Comparison of ENCODE assay signal across 30 cellular contexts in the genomic region with DNA sequence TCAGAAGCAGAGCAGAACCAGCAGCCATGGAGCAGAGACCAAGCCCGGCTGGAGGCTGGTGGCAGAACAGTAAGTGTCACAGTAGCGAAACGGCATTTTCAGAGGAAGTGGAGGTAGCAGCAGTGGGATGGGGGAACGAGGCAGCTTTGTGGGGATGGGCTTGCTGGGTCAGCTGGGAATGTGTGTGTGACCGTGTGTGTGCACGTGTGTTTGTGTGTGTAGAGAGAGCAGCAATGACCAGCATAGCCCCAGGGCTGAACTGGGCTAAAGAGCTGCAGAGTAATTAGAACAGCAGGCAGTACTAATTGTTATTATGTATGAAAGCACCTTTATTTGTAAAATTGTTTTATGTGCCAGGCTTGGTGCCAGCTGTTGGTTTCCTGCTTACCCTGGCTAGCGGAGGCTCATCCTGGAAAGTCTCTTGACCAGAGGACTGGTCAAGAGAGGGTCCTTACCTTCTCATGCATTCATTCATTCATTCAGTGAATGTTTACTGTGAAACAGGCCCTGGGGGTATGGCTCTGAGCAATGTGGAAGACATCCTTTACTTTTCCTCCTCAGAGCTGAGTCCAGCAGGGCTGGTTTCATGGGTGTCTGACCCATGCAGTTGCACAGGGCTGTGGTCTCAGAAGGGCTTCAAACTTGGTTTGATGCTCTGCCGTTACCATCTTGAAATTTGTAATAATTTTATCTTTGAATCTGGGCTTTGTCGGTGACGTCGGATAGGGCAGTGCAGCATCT.
A peak's percentile ranks its signal among the peaks of the same experiment; 100 is the strongest.
DNase-seq lines count a peak whose midpoint lies in the region; ATAC-seq, FAIRE-seq and TF ChIP-seq lines count a peak whose summit lies in the region.
"Had no signal": no experiment of that assay in that cellular context is flagged by ENCODE, and none has a peak within 500 bp of the region (broad histone marks: within the 10 kb centered on the region; RNA-seq: fewer than 3 reads in every experiment).

No MANE protein-coding gene starts in this region.

- no peak for FAIRE-seq in pancreas (lab: Jason Lieb, UNC)
- FAIRE-seq: RCC 7860, small intestine had no signal

- no peaks in the 10 kb centered on the region for H3K27me3 ChIP-seq in pancreas
- H3K27me3 ChIP-seq in breast epithelium, result peaks cover 0 to 13% of the 10 kb centered on the region in 2 donors
- H3K27me3 ChIP-seq: body of pancreas, foreskin keratinocyte, right atrium auricular region, upper lobe of left lung had no signal

- H3K9me3 Mint-ChIP-seq in natural killer cell treated with Interleukin-12 subunit alpha and Interleukin-12 subunit beta and Interleukin-15 and Interleukin-18, amount 100 ng/mL, for 72 hours, result no peaks in the 10 kb centered on the region
- no peaks in the 10 kb centered on the region for H3K9me3 Mint-ChIP-seq in natural killer cell
- peaks cover 8% of the 10 kb centered on the region for H3K9me3 Mint-ChIP-seq in mesothelial cell of epicardium
- H3K9me3 Mint-ChIP-seq: activated CD8-positive, alpha-beta T cell treated with anti-CD3 and anti-CD28 coated beads for 36 hours; dendritic cell treated with granulocyte-macrophage colony-stimulating factor and Interleukin-4, amounts not matched to agents 40 ng/mL and 50 ng/mL, for 4 days had no signal

- H3K27ac Mint-ChIP-seq in natural killer cell treated with Interleukin-12 subunit alpha and Interleukin-12 subunit beta and Interleukin-15 and Interleukin-18, amount 100 ng/mL, for 72 hours, result no peak overlapping the region
- H3K27ac Mint-ChIP-seq in natural killer cell, result no peak overlapping the region
- no peak overlapping the region for H3K27ac Mint-ChIP-seq in mesothelial cell of epicardium
- H3K27ac Mint-ChIP-seq: activated CD4-positive, alpha-beta T cell treated with anti-CD3 and anti-CD28 coated beads for 36 hours; activated CD8-positive, alpha-beta T cell treated with anti-CD3 and anti-CD28 coated beads for 36 hours; activated T-helper 17 cell treated with anti-CD3 and anti-CD28 coated beads, Interleukin-2, amount 50 U/mL, for 72 hours; dendritic cell treated with granulocyte-macrophage colony-stimulating factor and Interleukin-4, amounts not matched to agents 40 ng/mL and 50 ng/mL, for 4 days; naive B cell had no signal

- TF ChIP-seq CTCF in natural killer cell (IDR thresholded peaks at IDR 0.05) (no peak), mesothelial cell of epicardium (IDR thresholded peaks at IDR 0.05; ENCODE audit: unreplicated experiment) (no peak), pancreas (IDR thresholded peaks at IDR 0.05) (no peak), GM10266 (IDR thresholded peaks at IDR 0.05; ENCODE audit: control insufficient read depth, insufficient read depth, low read depth, missing control alignments) (no peak), breast epithelium (IDR thresholded peaks at IDR 0.05) (no peak)

- H3K4me1 ChIP-seq in pancreas, result no peaks in the 10 kb centered on the region
- H3K4me1 ChIP-seq in breast epithelium, result no peaks in the 10 kb centered on the region
- H3K4me1 ChIP-seq: body of pancreas, esophagus squamous epithelium, foreskin keratinocyte, heart left ventricle, parathyroid adenoma, right atrium auricular region, upper lobe of left lung had no signal

- H3K36me3 Mint-ChIP-seq in natural killer cell treated with Interleukin-12 subunit alpha and Interleukin-12 subunit beta and Interleukin-15 and Interleukin-18, amount 100 ng/mL, for 72 hours, result no peaks in the 10 kb centered on the region
- H3K36me3 Mint-ChIP-seq in natural killer cell (no peaks in the 10 kb centered on the region), mesothelial cell of epicardium (no peaks in the 10 kb centered on the region)
- H3K36me3 Mint-ChIP-seq: naive B cell had no signal

- H3K4me1 Mint-ChIP-seq in natural killer cell treated with Interleukin-12 subunit alpha and Interleukin-12 subunit beta and Interleukin-15 and Interleukin-18, amount 100 ng/mL, for 72 hours (ENCODE audit: low read depth in 2 of 2), result no peaks in the 10 kb centered on the region
- H3K4me1 Mint-ChIP-seq in natural killer cell, result no peaks in the 10 kb centered on the region
- H3K4me1 Mint-ChIP-seq in mesothelial cell of epicardium, result peaks cover 2% of the 10 kb centered on the region
- H3K4me1 Mint-ChIP-seq: activated CD4-positive, alpha-beta T cell treated with anti-CD3 and anti-CD28 coated beads for 36 hours; activated T-helper 17 cell treated with anti-CD3 and anti-CD28 coated beads, Interleukin-2, amount 50 U/mL, for 72 hours; naive B cell had no signal

- POLR2A ChIA-PET in HEK293T (lab: Yijun Ruan, JAX), result no interaction called here

- peaks cover 30 to 53% of the 10 kb centered on the region in 2 donors for H3K27me3 Mint-ChIP-seq in natural killer cell treated with Interleukin-12 subunit alpha and Interleukin-12 subunit beta and Interleukin-15 and Interleukin-18, amount 100 ng/mL, for 72 hours
- H3K27me3 Mint-ChIP-seq in natural killer cell (ENCODE audit: low read depth in 2 of 2), result peaks cover 26 to 46% of the 10 kb centered on the region in 2 donors
- peaks cover 57% of the 10 kb centered on the region for H3K27me3 Mint-ChIP-seq in mesothelial cell of epicardium (ENCODE audit: low read depth)
- H3K27me3 Mint-ChIP-seq: dendritic cell treated with granulocyte-macrophage colony-stimulating factor and Interleukin-4, amounts not matched to agents 40 ng/mL and 50 ng/mL, for 4 days had no signal

- H3K4me3 Mint-ChIP-seq in natural killer cell treated with Interleukin-12 subunit alpha and Interleukin-12 subunit beta and Interleukin-15 and Interleukin-18, amount 100 ng/mL, for 72 hours, result no peak overlapping the region
- no peak overlapping the region for H3K4me3 Mint-ChIP-seq in natural killer cell
- peak overlapping the region; percentile 46 for H3K4me3 Mint-ChIP-seq in mesothelial cell of epicardium
- H3K4me3 Mint-ChIP-seq: activated CD4-positive, alpha-beta T cell treated with anti-CD3 and anti-CD28 coated beads for 36 hours; activated CD8-positive, alpha-beta T cell treated with anti-CD3 and anti-CD28 coated beads for 36 hours; activated T-helper 17 cell treated with anti-CD3 and anti-CD28 coated beads, Interleukin-2, amount 50 U/mL, for 72 hours; dendritic cell treated with granulocyte-macrophage colony-stimulating factor and Interleukin-4, amounts not matched to agents 40 ng/mL and 50 ng/mL, for 4 days; naive B cell had no signal

- H3K36me3 ChIP-seq in pancreas (no peaks in the 10 kb centered on the region), breast epithelium (no peaks in the 10 kb centered on the region)
- H3K36me3 ChIP-seq: esophagus squamous epithelium, heart left ventricle, right atrium auricular region, upper lobe of left lung had no signal

- TF ChIP-seq POLR2A in breast epithelium (IDR thresholded peaks at IDR 0.05), result no peak

- DNase-seq in natural killer cell treated with Interleukin-12 subunit alpha and Interleukin-12 subunit beta and Interleukin-15 and Interleukin-18, amount 100 ng/mL, for 72 hours (ENCODE audit: low spot score), result no peak
- DNase-seq in natural killer cell, result no peak
- peak; percentile 72 for DNase-seq in NCI-H748 (lab: John Stamatoyannopoulos, UW; ENCODE audit: unreplicated experiment)
- DNase-seq in mesothelial cell of epicardium (ENCODE audit: low spot score in 2 of 2, unreplicated experiment in 2 of 2), result no peak
- DNase-seq in pancreas, result no peak
- no peak for DNase-seq in GM10266 (ENCODE audit: extremely low spot score)
- no peak for DNase-seq in HEK293T (ENCODE audit: extremely low spot score)
- DNase-seq in breast epithelium (ENCODE audit: low spot score in 2 of 2), result no peak
- DNase-seq: activated naive CD4-positive, alpha-beta T cell treated with anti-CD3 and anti-CD28 coated beads, Interleukin-2, amount 50 U/mL, for 16 hours; body of pancreas; esophagus squamous epithelium; foreskin keratinocyte; heart left ventricle; naive B cell; NCI-H1694 treated with DMSO at 0.1 percent for 48 hours; NCI-H2171 treated with DMSO at 0.1 percent for 48 hours; NCI-H524 treated with DMSO at 0.1 percent for 48 hours; SHP77 treated with DMSO at 0.1 percent for 48 hours; small intestine; stimulated activated naive CD4-positive, alpha-beta T cell; T-helper 9 cell; upper lobe of left lung had no signal

- H3K27ac ChIP-seq in pancreas (no peak overlapping the region), breast epithelium (no peak overlapping the region)
- H3K27ac ChIP-seq: body of pancreas, C4-2B, esophagus squamous epithelium, foreskin keratinocyte, heart left ventricle, parathyroid adenoma, right atrium auricular region, upper lobe of left lung had no signal

- intact Hi-C loops in natural killer cell (cut with micrococcal nuclease) (no loop called here), pancreas (cut with DNase I) (no loop called here), breast epithelium (cut with DNase I; ENCODE audit: low total_unique reads) (no loop called here)

- 54 to 61% methylated on average over 11 of the region's 11 CpGs for WGBS in pancreas, 2 donors

- H3K4me3 ChIP-seq in pancreas, result no peak overlapping the region
- H3K4me3 ChIP-seq in breast epithelium, result no peak overlapping the region
- H3K4me3 ChIP-seq: body of pancreas, esophagus squamous epithelium, heart left ventricle, right atrium auricular region, upper lobe of left lung had no signal

- ATAC-seq in natural killer cell treated with Interleukin-12 subunit alpha and Interleukin-12 subunit beta and Interleukin-15 and Interleukin-18, amount 100 ng/mL, for 72 hours, result peak; percentile 32 to 35
- ATAC-seq in natural killer cell (no peak), pancreas (no peak)
- ATAC-seq: activated CD8-positive, alpha-beta T cell treated with anti-CD3 and anti-CD28 coated beads for 36 hours; body of pancreas; foreskin keratinocyte; heart left ventricle had no signal

- no peaks in the 10 kb centered on the region for H3K9me3 ChIP-seq in pancreas
- H3K9me3 ChIP-seq in breast epithelium, result peaks cover 0 to 6% of the 10 kb centered on the region in 2 donors
- H3K9me3 ChIP-seq: body of pancreas had no signal

- CTCF ChIA-PET in HEK293T (lab: Yijun Ruan, JAX), result no interaction called here

TF ChIP-seq in HEK293T, 16 proteins besides CTCF, POLR2A, EP300 and RAD21 (continues in another document):
- TF ChIP-seq NFRKB (IDR thresholded peaks at IDR 0.05) (no peak), ZNF384 (IDR thresholded peaks at IDR 0.05) (no peak), FOXM1 (IDR thresholded peaks at IDR 0.05; ENCODE audit: borderline replicate concordance) (no peak), ARNT (IDR thresholded peaks at IDR 0.05) (no peak), TARDBP (IDR thresholded peaks at IDR 0.05) (no peak), ELF4 (IDR thresholded peaks at IDR 0.05) (no peak), L3MBTL2 (conservative IDR thresholded peaks at IDR 0.05) (no peak), SUZ12 (IDR thresholded peaks at IDR 0.05) (no peak), HDGF (IDR thresholded peaks at IDR 0.05; ENCODE audit: borderline replicate concordance) (no peak), FOXK2 (IDR thresholded peaks at IDR 0.05) (no peak), FOXA1 (IDR thresholded peaks at IDR 0.05) (no peak), CTBP1 (IDR thresholded peaks at IDR 0.05; ENCODE audit: borderline replicate concordance) (no peak)

Comparison
In these comparisons a context has a peak if more than half of its experiments do, and no peak if none do; other contexts are left out.
1. ATAC-seq: peak in natural killer cell treated with Interleukin-12 subunit alpha and Interleukin-12 subunit beta and Interleukin-15 and Interleukin-18, amount 100 ng/mL, for 72 hours (2 of 2); none in natural killer cell (0 of 3) and pancreas (0 of 4).